Comparison of ENCODE assay signal across 10 cellular contexts in genomic region chr9:135701067-135701967, GRCh38. TPM values are rescaled to one million over a fixed set of nuclear protein-coding genes. Genes with fewer than 3 reads are reported as not detected.
DNase-seq lines count a peak whose midpoint lies in the region; ATAC-seq and TF ChIP-seq lines count a peak whose summit lies in the region.
"Had no signal": no experiment of that assay in that cellular context is flagged by ENCODE, and none has a peak within 500 bp of the region (broad histone marks: within the 10 kb centered on the region; RNA-seq: fewer than 3 reads in every experiment).

No MANE protein-coding gene starts in this region.

- intact Hi-C loops in Right ventricle myocardium inferior (cut with DNase I) = no loop called here

- H3K79me2 ChIP-seq in hepatocyte = no peaks in the 10 kb centered on the region

- ATAC-seq in Right ventricle myocardium inferior (no peak), HG02973 (IDR thresholded peaks at IDR 0.05; ENCODE audit: unreplicated experiment) (no peak)
- peak; percentile 8 for ATAC-seq in stimulated activated naive CD8-positive, alpha-beta T cell treated with anti-CD3 and anti-CD28 coated beads, Interleukin-15, Interleukin-2, amounts not matched to agents 100 U/mL and 50 U/mL, for 24 hours

- TF ChIP-seq CTCF in cardiac muscle cell (IDR thresholded peaks at IDR 0.05; ENCODE audit: low read depth, low read length) = no peak
- TF ChIP-seq CTCF in WERI-Rb-1 (IDR thresholded peaks at IDR 0.05; ENCODE audit: low read depth, low read length) = no peak
- no peak for TF ChIP-seq CTCF in hepatocyte (IDR thresholded peaks at IDR 0.05; ENCODE audit: poor library complexity)

- H3K4me3 ChIP-seq in cardiac muscle cell = peak overlapping the region; percentile 29
- H3K4me3 ChIP-seq in WERI-Rb-1 (ENCODE audit: low read depth, low read length) = peak overlapping the region; percentile 44
- no peak overlapping the region for H3K4me3 ChIP-seq in hepatocyte

- no peak for DNase-seq in cardiac muscle cell (ENCODE audit: low read depth in 1 of 2, low spot score in 1 of 2)
- no peak for DNase-seq in Right ventricle myocardium inferior (ENCODE audit: missing footprints)
- DNase-seq in WERI-Rb-1 = peak; percentile 30
- DNase-seq in hepatocyte (ENCODE audit: low spot score) = peak; percentile 28
- peak; percentile 20 for DNase-seq in stimulated activated naive CD8-positive, alpha-beta T cell treated with anti-CD3 and anti-CD28 coated beads, Interleukin-15, Interleukin-2, amounts not matched to agents 100 U/mL and 50 U/mL, for 24 hours
- no peak for DNase-seq in activated CD4-positive, CD25-positive, alpha-beta regulatory T cell (lab: John Stamatoyannopoulos, UW)
- DNase-seq in NCI-H510A treated with DMSO at 0.1 percent for 48 hours (lab: John Stamatoyannopoulos, UW) = no peak

- H3K4me2 ChIP-seq in hepatocyte = peak overlapping the region; percentile 94

- no peaks in the 10 kb centered on the region for H3K9me2 ChIP-seq in hepatocyte (replicated peaks; ENCODE audit: insufficient read depth)

- H4K20me1 ChIP-seq in hepatocyte (ENCODE audit: insufficient read depth, poor library complexity, severe bottlenecking) = no peaks in the 10 kb centered on the region

- 49% methylated on average over 22 of the region's 40 CpGs for WGBS in hepatocyte (ENCODE audit: low lambda C conversion rate, missing lambda C conversion rate)

- H3K9me3 ChIP-seq in cardiac muscle cell (ENCODE audit: low read depth) (no peaks in the 10 kb centered on the region), WERI-Rb-1 (ENCODE audit: severe bottlenecking) (no peaks in the 10 kb centered on the region), hepatocyte (ENCODE audit: low read depth) (no peaks in the 10 kb centered on the region)

- peak overlapping the region; percentile 15 for H2AFZ ChIP-seq in hepatocyte

- H3K36me3 ChIP-seq in cardiac muscle cell (no peaks in the 10 kb centered on the region), WERI-Rb-1 (no peaks in the 10 kb centered on the region), hepatocyte (replicated peaks; ENCODE audit: insufficient read depth, low read depth) (no peaks in the 10 kb centered on the region)

- H3K27ac ChIP-seq in cardiac muscle cell (no peak overlapping the region), WERI-Rb-1 (0 out of 2 replicates have a peak overlapping the region, but pooled peaks have one; percentile 50), hepatocyte (no peak overlapping the region)

- H3K27me3 ChIP-seq in cardiac muscle cell (peaks cover 38% of the 10 kb centered on the region), WERI-Rb-1 (ENCODE audit: insufficient read depth, low read depth, severe bottlenecking) (no peaks in the 10 kb centered on the region), hepatocyte (peaks cover 7% of the 10 kb centered on the region)

- H3K4me1 ChIP-seq in cardiac muscle cell (ENCODE audit: low read depth) (peaks cover 3% of the 10 kb centered on the region), hepatocyte (ENCODE audit: insufficient read depth) (peaks cover 7% of the 10 kb centered on the region)

RNA-seq across cellular contexts. Expression of gene KCNT1, which starts 0.7 kb away (rescaled TPM):
- 0.11 and 0.12 TPM in 2 replicates for total RNA-seq in cardiac muscle cell
- polyA plus RNA-seq in cardiac muscle cell = 0.02 and 0.20 TPM in 2 replicates
- 2.6 TPM for total RNA-seq in Right ventricle myocardium inferior
- total RNA-seq in hepatocyte = 0.40 TPM in 1 of 2 replicates, not detected in the other
- polyA plus RNA-seq in hepatocyte = 0.27 TPM in 1 of 2 replicates, not detected in the other
- total RNA-seq: dermis blood vessel endothelial cell had no signal
- polyA plus RNA-seq: BJ had no signal

RNA-seq across cellular contexts. Expression of gene SOHLH1, which starts 2.0 kb away (rescaled TPM):
- total RNA-seq in cardiac muscle cell (not detected in 2 replicates), Right ventricle myocardium inferior (not detected), hepatocyte (not detected in 2 replicates)
- polyA plus RNA-seq in cardiac muscle cell (not detected in 2 replicates), hepatocyte (not detected in 2 replicates)
- total RNA-seq: dermis blood vessel endothelial cell had no signal
- polyA plus RNA-seq: BJ had no signal

RNA-seq across cellular contexts. Expression of gene LCN9, which starts 38.2 kb away (rescaled TPM):
- total RNA-seq in cardiac muscle cell (not detected in 2 replicates), Right ventricle myocardium inferior (not detected), hepatocyte (2.2 and 2.6 TPM in 2 replicates)
- polyA plus RNA-seq in cardiac muscle cell (0.17 TPM in 1 of 2 replicates, not detected in the other), hepatocyte (13.4 and 21.6 TPM in 2 replicates)
- total RNA-seq: dermis blood vessel endothelial cell had no signal
- polyA plus RNA-seq: BJ had no signal

Comparison
In these comparisons a context has a peak if more than half of its experiments do, and no peak if none do; other contexts are left out.
1. DNase-seq: peak in WERI-Rb-1 (single experiment), hepatocyte (single experiment) and stimulated activated naive CD8-positive, alpha-beta T cell treated with anti-CD3 and anti-CD28 coated beads, Interleukin-15, Interleukin-2, amounts not matched to agents 100 U/mL and 50 U/mL, for 24 hours (single experiment); none in cardiac muscle cell (0 of 2), Right ventricle myocardium inferior (single experiment), activated CD4-positive, CD25-positive, alpha-beta regulatory T cell (0 of 4) and NCI-H510A treated with DMSO at 0.1 percent for 48 hours (single experiment).